Comparison of ENCODE assay signal across 33 cellular contexts in genomic region chr20:4180355-4180754, GRCh38. TPM values are rescaled to one million over a fixed set of nuclear protein-coding genes. Genes with fewer than 3 reads are reported as not detected.
"Had no signal": no experiment of that assay in that cellular context is flagged by ENCODE, and none has a peak within 500 bp of the region (broad histone marks: within the 10 kb centered on the region; RNA-seq: fewer than 3 reads in every experiment).

No MANE protein-coding gene starts in this region.

- H3K27me3 ChIP-seq: adrenal gland, body of pancreas, breast epithelium, MG63 had no signal

- H3K9me3 ChIP-seq: adrenal gland, body of pancreas, breast epithelium, MG63 had no signal

- H3K4me1 ChIP-seq: adrenal gland, body of pancreas, breast epithelium had no signal

- H3K36me3 ChIP-seq: breast epithelium, MG63 had no signal

- H3K4me3 ChIP-seq: adrenal gland, body of pancreas, breast epithelium, MG63 had no signal

- DNase-seq: activated B cell treated with CpG ODN at 0.5 μM for 24 hours; activated CD4-positive, alpha-beta memory T cell treated with anti-CD3 and anti-CD28 coated beads for 36 hours; activated CD4-positive, alpha-beta T cell treated with anti-CD3 and anti-CD28 coated beads for 4 hours; activated CD4-positive, alpha-beta T cell treated with anti-CD3 and anti-CD28 coated beads, Interleukin-2, amount 50 U/mL, for 1 hour; activated CD4-positive, CD25-positive, alpha-beta regulatory T cell treated with anti-CD3 and anti-CD28 coated beads, Interleukin-2, amount 50 U/mL, for 72 hours; activated CD8-positive, alpha-beta memory T cell treated with anti-CD3 and anti-CD28 coated beads, Interleukin-2, amount 50 U/mL, for 4 hours; activated gamma-delta T cell treated with Interleukin-2 at 50 U/mL for 16 hours; activated naive CD4-positive, alpha-beta T cell treated with anti-CD3 and anti-CD28 coated beads for 36 hours; activated T-cell treated with anti-CD3 and anti-CD28 coated beads for 4 hours; activated T-cell treated with anti-CD3 and anti-CD28 coated beads, Interleukin-2, amount 50 U/mL, for 4 hours; adrenal gland; body of pancreas; Kasumi-1; KG1; MG63; NCI-H1048; NCI-H1105 treated with DMSO at 0.1 percent for 48 hours; NCI-H1436; NCI-H1694; NCI-H1930; NCI-H2081 treated with DMSO at 0.1 percent for 48 hours; NCI-H345; NCI-H524 treated with DMSO at 0.1 percent for 48 hours; OCI-M1; SIG-M5; T-cell; T-helper 17 cell; T-helper 9 cell had no signal

- H3K27ac ChIP-seq: adrenal gland, body of pancreas, breast epithelium, VCaP had no signal

- ATAC-seq: activated naive CD4-positive, alpha-beta T cell treated with anti-CD3 and anti-CD28 coated beads, Interleukin-2, amount 50 U/mL, for 72 hours; activated T-cell treated with anti-CD3 and anti-CD28 coated beads, Interleukin-2, amount 50 U/mL, for 4 hours; body of pancreas; SK-N-SH treated with all-trans-retinoic acid at 6 μM for 48 hours; T-cell; T-helper 17 cell had no signal

- FAIRE-seq: astrocyte had no signal

RNA-seq across cellular contexts. Expression of gene SMOX, which starts 31.7 kb away (rescaled TPM):
- total RNA-seq: activated B cell treated with CpG ODN at 0.5 μM for 24 hours had no signal
